19 cellular contexts compared by ENCODE assay signal in the genomic region with DNA sequence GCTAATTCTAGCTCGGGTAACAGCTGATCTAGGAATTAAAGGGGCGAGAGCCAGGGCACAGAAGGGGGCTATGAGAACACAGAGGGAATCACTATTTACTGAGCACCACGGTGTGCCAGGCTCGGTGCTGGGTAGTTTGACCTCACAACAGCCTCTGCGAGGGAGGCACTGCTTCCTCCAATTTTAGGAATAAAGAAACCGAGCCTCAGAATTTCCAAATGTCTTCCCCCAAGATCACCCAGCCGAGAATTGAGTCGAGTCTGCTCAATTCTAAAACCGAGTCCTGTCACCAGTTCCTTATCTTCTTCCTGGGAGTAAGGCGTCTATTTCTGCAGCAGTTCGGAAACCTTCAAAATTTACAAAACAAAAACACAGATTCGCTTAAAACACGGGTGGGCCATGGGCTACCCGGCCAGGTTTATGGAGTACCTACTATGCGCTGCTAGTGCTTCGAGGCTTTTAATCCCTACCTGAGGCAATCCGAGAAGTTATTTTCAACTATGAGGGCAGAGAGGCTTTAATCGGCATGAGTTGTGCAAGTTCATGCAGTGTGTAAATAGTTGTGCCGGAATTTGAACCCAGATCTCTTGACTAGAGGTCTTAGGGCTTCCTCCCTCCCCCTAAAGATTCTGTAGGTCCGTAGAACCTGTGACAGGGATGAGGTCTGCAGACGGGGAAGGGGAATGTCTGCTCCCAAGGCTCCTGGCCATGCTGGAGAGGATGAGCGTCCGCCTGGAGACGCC. TPM values are rescaled to one million over a fixed set of nuclear protein-coding genes. Genes with fewer than 3 reads are reported as not detected.
DNase-seq lines count a peak whose midpoint lies in the region; ATAC-seq and TF ChIP-seq lines count a peak whose summit lies in the region.
"Had no signal": no experiment of that assay in that cellular context is flagged by ENCODE, and none has a peak within 500 bp of the region (broad histone marks: within the 10 kb centered on the region; RNA-seq: fewer than 3 reads in every experiment).

No MANE protein-coding gene starts in this region.

- H3K9me3 Mint-ChIP-seq in activated T-helper 1 cell treated with anti-CD3 and anti-CD28 coated beads, Interleukin-12 subunit alpha, Interleukin-12 subunit beta, Interleukin-2, Interleukin-4 antibody, amounts not matched to agents 30 ng/mL and 10 ng/mL and 1 ng/mL, durations not matched to agents 14 hours and 24 hours and 36 hours, result no peaks in the 10 kb centered on the region
- peaks cover 0 to 30% (median 12%) of the 10 kb centered on the region in 7 donors for H3K9me3 Mint-ChIP-seq in naive B cell

- peaks cover 100% of the 10 kb centered on the region for H3K27me3 ChIP-seq in SK-N-SH (ENCODE audit: insufficient read depth)

- no peaks in the 10 kb centered on the region for H3K9me2 ChIP-seq in SK-N-SH

- H3K27ac ChIP-seq in SK-N-SH (ENCODE audit: low read depth in 2 of 2, low read length in 1 of 2), result no peak overlapping the region
- H3K27ac ChIP-seq: coronary artery, esophagus squamous epithelium, parathyroid adenoma had no signal

- no peak for TF ChIP-seq EP300 in SK-N-SH (IDR thresholded peaks at IDR 0.05; ENCODE audit: borderline replicate concordance in 1 of 2, low read depth in 1 of 2, low read length in 1 of 2)

- peaks cover 0 to 23% of the 10 kb centered on the region in 2 experiments; a peak in 2 of 4 replicates for H3K4me1 ChIP-seq in SK-N-SH (ENCODE audit: control insufficient read depth in 1 of 2, insufficient read depth in 2 of 2, low read depth in 1 of 2, low read length in 1 of 2)
- H3K4me1 ChIP-seq: parathyroid adenoma had no signal

- H2AFZ ChIP-seq in SK-N-SH (ENCODE audit: low read depth), result no peak overlapping the region
- H2AFZ ChIP-seq: parathyroid adenoma had no signal

- ATAC-seq in SK-N-SH treated with all-trans-retinoic acid at 6 μM for 48 hours, result no peak
- no peak for ATAC-seq in naive B cell (ENCODE audit: low read depth in 2 of 2)

- H3K4me3 ChIP-seq in SK-N-SH (ENCODE audit: low read depth in 2 of 2, low read length in 1 of 2) (no peak overlapping the region), GM12864 (ENCODE audit: low read depth, low read length) (peak overlapping the region; percentile 64)
- H3K4me3 ChIP-seq: lung had no signal

- peaks cover 64% of the 10 kb centered on the region for H3K27me3 Mint-ChIP-seq in activated T-helper 1 cell treated with anti-CD3 and anti-CD28 coated beads, Interleukin-12 subunit alpha, Interleukin-12 subunit beta, Interleukin-2, Interleukin-4 antibody, amounts not matched to agents 30 ng/mL and 10 ng/mL and 1 ng/mL, durations not matched to agents 14 hours and 24 hours and 36 hours (ENCODE audit: insufficient read depth)
- H3K27me3 Mint-ChIP-seq in naive B cell, result peaks cover 58 to 77% (median 65%) of the 10 kb centered on the region in 3 donors

- CTCF ChIA-PET in SK-N-SH (lab: Yijun Ruan, JAX), result interaction anchor here (1.8 to 4.8 kb wide), 3 partner anchors 14 to 233 kb away, joined by 6 to 51 read pairs (median 51); no protein-coding TSS in a partner anchor

- H3K36me3 ChIP-seq in SK-N-SH (replicated peaks in 1 of 2; ENCODE audit: control insufficient read depth in 1 of 2, insufficient read depth in 2 of 2, low read length in 1 of 2), result no peaks in the 10 kb centered on the region
- H3K36me3 ChIP-seq: esophagus squamous epithelium had no signal

- no peaks in the 10 kb centered on the region for H3F3A ChIP-seq in SK-N-SH (replicated peaks; ENCODE audit: insufficient read depth)

- 0 out of 2 replicates have a peak, but pooled peaks cover 4% of the 10 kb centered on the region for H4K20me1 ChIP-seq in SK-N-SH (ENCODE audit: insufficient read depth)

- peaks cover 4% of the 10 kb centered on the region for H3K36me3 Mint-ChIP-seq in activated T-helper 1 cell treated with anti-CD3 and anti-CD28 coated beads, Interleukin-12 subunit alpha, Interleukin-12 subunit beta, Interleukin-2, Interleukin-4 antibody, amounts not matched to agents 30 ng/mL and 10 ng/mL and 1 ng/mL, durations not matched to agents 14 hours and 24 hours and 36 hours (ENCODE audit: low read depth)
- peaks cover 0 to under 1% of the 10 kb centered on the region in 2 donors for H3K36me3 Mint-ChIP-seq in naive B cell

- no peak for TF ChIP-seq RAD21 in SK-N-SH (IDR thresholded peaks at IDR 0.05; ENCODE audit: low read length)

- no peaks in the 10 kb centered on the region for H3K9me3 ChIP-seq in SK-N-SH
- H3K9me3 ChIP-seq: esophagus squamous epithelium had no signal

- peaks cover 43% of the 10 kb centered on the region for H3K4me1 Mint-ChIP-seq in activated T-helper 1 cell treated with anti-CD3 and anti-CD28 coated beads, Interleukin-12 subunit alpha, Interleukin-12 subunit beta, Interleukin-2, Interleukin-4 antibody, amounts not matched to agents 30 ng/mL and 10 ng/mL and 1 ng/mL, durations not matched to agents 14 hours and 24 hours and 36 hours (ENCODE audit: low read depth)
- peaks cover 30 to 57% (median 48%) of the 10 kb centered on the region in 3 donors for H3K4me1 Mint-ChIP-seq in naive B cell

- 21% methylated on average over 19 of the region's 24 CpGs for WGBS in SK-N-SH (ENCODE audit: low lambda C conversion rate)

- DNase-seq in SK-N-SH (no peak), GM12864 (ENCODE audit: low read depth) (no peak), naive B cell (no peak), NCI-H1930 (lab: John Stamatoyannopoulos, UW) (no peak), NCI-H1436 treated with DMSO at 0.1 percent for 48 hours (lab: John Stamatoyannopoulos, UW) (no peak), HUDEP-2 (lab: John Stamatoyannopoulos, UW; ENCODE audit: unreplicated experiment in 76 of 76) (no peak)
- no peak for DNase-seq in activated T-helper 1 cell treated with anti-CD3 and anti-CD28 coated beads, Interleukin-12 subunit alpha, Interleukin-12 subunit beta, Interleukin-2, Interleukin-4 antibody, amounts not matched to agents 30 ng/mL and 10 ng/mL and 1 ng/mL, durations not matched to agents 14 hours and 24 hours and 36 hours (ENCODE audit: low spot score)
- DNase-seq: 8988T, amniotic stem cell, DMS 273 treated with DMSO at 0.1 percent for 48 hours, esophagus squamous epithelium, hypothalamus, NCI-H1417 treated with DMSO at 0.1 percent for 48 hours had no signal

- no peak overlapping the region for H3K9ac ChIP-seq in SK-N-SH
- H3K9ac ChIP-seq: parathyroid adenoma had no signal

- POLR2A ChIA-PET in SK-N-SH (lab: Yijun Ruan, JAX), result no interaction called here

- TF ChIP-seq CTCF in SK-N-SH (IDR thresholded peaks at IDR 0.05), result no peak
- no peak for TF ChIP-seq CTCF in GM12864 (IDR thresholded peaks at IDR 0.05; ENCODE audit: low read depth, low read length, missing control alignments)

- intact Hi-C loops in activated T-helper 1 cell treated with anti-CD3 and anti-CD28 coated beads, Interleukin-12 subunit alpha, Interleukin-12 subunit beta, Interleukin-2, Interleukin-4 antibody, amounts not matched to agents 30 ng/mL and 10 ng/mL and 1 ng/mL, durations not matched to agents 14 hours and 24 hours and 36 hours (cut with micrococcal nuclease), result no loop called here

- H3K4me2 ChIP-seq in SK-N-SH, result no peak overlapping the region

- H3K27ac Mint-ChIP-seq in activated T-helper 1 cell treated with anti-CD3 and anti-CD28 coated beads, Interleukin-12 subunit alpha, Interleukin-12 subunit beta, Interleukin-2, Interleukin-4 antibody, amounts not matched to agents 30 ng/mL and 10 ng/mL and 1 ng/mL, durations not matched to agents 14 hours and 24 hours and 36 hours, result peak overlapping the region; percentile 55
- peak overlapping the region in 4 of 6 donors; percentile 26 to 90 (median 78) for H3K27ac Mint-ChIP-seq in naive B cell

- no peaks in the 10 kb centered on the region for H3K79me2 ChIP-seq in SK-N-SH (ENCODE audit: insufficient read depth)
- H3K79me2 ChIP-seq: parathyroid adenoma had no signal

- peak overlapping the region; percentile 51 for H3K4me3 Mint-ChIP-seq in activated T-helper 1 cell treated with anti-CD3 and anti-CD28 coated beads, Interleukin-12 subunit alpha, Interleukin-12 subunit beta, Interleukin-2, Interleukin-4 antibody, amounts not matched to agents 30 ng/mL and 10 ng/mL and 1 ng/mL, durations not matched to agents 14 hours and 24 hours and 36 hours
- H3K4me3 Mint-ChIP-seq in naive B cell, result peak overlapping the region; percentile 31 to 79 (median 57)

TF ChIP-seq in SK-N-SH, 30 proteins besides CTCF, POLR2A, EP300 and RAD21:
- TF ChIP-seq EZH2phosphoT487 (IDR thresholded peaks at IDR 0.05; ENCODE audit: borderline replicate concordance, low read depth) (peak; percentile 34; the same call in 1 of the 2 replicates), SMC3 (IDR thresholded peaks at IDR 0.05; ENCODE audit: low read depth, low read length) (no peak)

RNA-seq across cellular contexts. Expression of a gene that starts 0.9 kb away (rescaled TPM):
- polyA plus RNA-seq in SK-N-SH (2012; rRNA removed) (not detected in 2 replicates), naive B cell (ENCODE audit: low read depth in 6 of 6) (not detected)
- not detected in 2 replicates for polyA plus RNA-seq in SK-N-SH (2012; cell fraction: cytosol; rRNA removed)
- not detected in 2 replicates for polyA plus RNA-seq in SK-N-SH (2012; cell fraction: nucleus; rRNA removed)
- total RNA-seq in activated T-helper 1 cell treated with anti-CD3 and anti-CD28 coated beads, Interleukin-12 subunit alpha, Interleukin-12 subunit beta, Interleukin-2, Interleukin-4 antibody, amounts not matched to agents 30 ng/mL and 10 ng/mL and 1 ng/mL, durations not matched to agents 14 hours and 24 hours and 36 hours, result not detected in 2 replicates
- total RNA-seq: esophagus squamous epithelium; lung; T-helper 1 cell treated with Interleukin-12 subunit alpha and Interleukin-12 subunit beta and Interleukin-4 antibody, amounts not matched to agents 30 ng/mL and 1 ng/mL, for 36 hours; temporal lobe had no signal
- polyA plus RNA-seq: lung had no signal

RNA-seq across cellular contexts. Expression of a gene that starts 7.1 kb away (rescaled TPM):
- polyA plus RNA-seq in SK-N-SH (2012; rRNA removed) (202 and 209 TPM in 2 replicates), naive B cell (ENCODE audit: low read depth in 6 of 6) (100 to 1,000 TPM; 135 to 244 (median 163) TPM)
- 122 and 171 TPM in 2 replicates for polyA plus RNA-seq in SK-N-SH (2012; cell fraction: cytosol; rRNA removed)
- polyA plus RNA-seq in SK-N-SH (2012; cell fraction: nucleus; rRNA removed), result 193 and 249 TPM in 2 replicates
- 197 and 201 TPM in 2 replicates for total RNA-seq in activated T-helper 1 cell treated with anti-CD3 and anti-CD28 coated beads, Interleukin-12 subunit alpha, Interleukin-12 subunit beta, Interleukin-2, Interleukin-4 antibody, amounts not matched to agents 30 ng/mL and 10 ng/mL and 1 ng/mL, durations not matched to agents 14 hours and 24 hours and 36 hours

RNA-seq across cellular contexts. Expression of a gene that starts 11.3 kb away (rescaled TPM):
- not detected in 2 replicates for polyA plus RNA-seq in SK-N-SH (2012; rRNA removed)
- not detected in 2 replicates for polyA plus RNA-seq in SK-N-SH (2012; cell fraction: cytosol; rRNA removed)
- polyA plus RNA-seq in SK-N-SH (2012; cell fraction: nucleus; rRNA removed), result not detected in 2 replicates
- not detected in 2 replicates for total RNA-seq in activated T-helper 1 cell treated with anti-CD3 and anti-CD28 coated beads, Interleukin-12 subunit alpha, Interleukin-12 subunit beta, Interleukin-2, Interleukin-4 antibody, amounts not matched to agents 30 ng/mL and 10 ng/mL and 1 ng/mL, durations not matched to agents 14 hours and 24 hours and 36 hours
- polyA plus RNA-seq in naive B cell (ENCODE audit: low read depth in 6 of 6), result not detected
- total RNA-seq: esophagus squamous epithelium; lung; T-helper 1 cell treated with Interleukin-12 subunit alpha and Interleukin-12 subunit beta and Interleukin-4 antibody, amounts not matched to agents 30 ng/mL and 1 ng/mL, for 36 hours; temporal lobe had no signal
- polyA plus RNA-seq: lung had no signal
